ENCODE assay signal across 1 cellular context in the genomic region with DNA sequence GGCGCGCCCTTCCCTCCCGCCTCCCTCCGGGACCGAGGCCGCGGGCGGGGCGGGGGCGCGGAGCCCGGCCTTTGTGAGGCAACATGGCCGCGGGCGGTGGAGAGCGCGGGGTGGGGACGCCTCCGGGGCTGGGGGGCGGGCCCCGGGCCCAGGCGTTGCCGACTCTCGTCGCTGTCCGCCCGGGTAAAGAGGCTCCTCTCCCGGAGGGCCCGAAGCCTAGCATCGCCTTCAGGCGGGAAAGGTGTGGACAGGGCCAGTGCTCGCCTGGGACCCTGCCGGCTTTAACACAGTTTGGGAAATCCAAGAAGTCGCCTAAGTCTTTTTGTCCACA.
TF ChIP-seq lines count a peak whose summit lies in the region.

No MANE protein-coding gene starts in this region.

TF ChIP-seq in GM12878, 131 proteins besides CTCF, POLR2A, EP300 and RAD21:
- TF ChIP-seq JUND (IDR thresholded peaks at IDR 0.05; ENCODE audit: low read depth, low read length) (no peak), NR2C1 (IDR thresholded peaks at IDR 0.05) (no peak), ASH2L (IDR thresholded peaks at IDR 0.05; ENCODE audit: borderline replicate concordance, low read depth) (peak; percentile 17; the same call in 1 of the 2 replicates), NBN (IDR thresholded peaks at IDR 0.05) (no peak), GATAD2B (conservative IDR thresholded peaks at IDR 0.05; ENCODE audit: low read depth) (no peak), YBX1 (IDR thresholded peaks at IDR 0.05) (no peak), NRF1 (conservative IDR thresholded peaks at IDR 0.05; ENCODE audit: low read depth, low read length) (no peak), PAX5 (IDR thresholded peaks at IDR 0.05; ENCODE audit: borderline replicate concordance, low read depth, low read length) (no peak), GABPA (IDR thresholded peaks at IDR 0.05; ENCODE audit: low read depth) (no peak), SIN3A (IDR thresholded peaks at IDR 0.05; ENCODE audit: low read depth, low read length) (0 out of 2 replicates have a peak, but pooled peaks have one; percentile 35), EGR1 (IDR thresholded peaks at IDR 0.05; ENCODE audit: borderline replicate concordance in 1 of 2, low read depth in 2 of 2, low read length in 2 of 2) (peak in 1 of 2 experiments; percentile 49; a peak in 1 of 3 replicates), IKZF1 (conservative IDR thresholded peaks at IDR 0.05) (no peak), YY1 (IDR thresholded peaks at IDR 0.05; ENCODE audit: low read depth, low read length) (peak; percentile 90), SREBF2 (IDR thresholded peaks at IDR 0.05; ENCODE audit: low read length) (no peak), MEF2A (IDR thresholded peaks at IDR 0.05; ENCODE audit: insufficient read depth, low read depth, low read length) (no peak), LARP7 (IDR thresholded peaks at IDR 0.05) (no peak), JUNB (IDR thresholded peaks at IDR 0.05) (no peak)
- TF ChIP-seq, protein P1, sequence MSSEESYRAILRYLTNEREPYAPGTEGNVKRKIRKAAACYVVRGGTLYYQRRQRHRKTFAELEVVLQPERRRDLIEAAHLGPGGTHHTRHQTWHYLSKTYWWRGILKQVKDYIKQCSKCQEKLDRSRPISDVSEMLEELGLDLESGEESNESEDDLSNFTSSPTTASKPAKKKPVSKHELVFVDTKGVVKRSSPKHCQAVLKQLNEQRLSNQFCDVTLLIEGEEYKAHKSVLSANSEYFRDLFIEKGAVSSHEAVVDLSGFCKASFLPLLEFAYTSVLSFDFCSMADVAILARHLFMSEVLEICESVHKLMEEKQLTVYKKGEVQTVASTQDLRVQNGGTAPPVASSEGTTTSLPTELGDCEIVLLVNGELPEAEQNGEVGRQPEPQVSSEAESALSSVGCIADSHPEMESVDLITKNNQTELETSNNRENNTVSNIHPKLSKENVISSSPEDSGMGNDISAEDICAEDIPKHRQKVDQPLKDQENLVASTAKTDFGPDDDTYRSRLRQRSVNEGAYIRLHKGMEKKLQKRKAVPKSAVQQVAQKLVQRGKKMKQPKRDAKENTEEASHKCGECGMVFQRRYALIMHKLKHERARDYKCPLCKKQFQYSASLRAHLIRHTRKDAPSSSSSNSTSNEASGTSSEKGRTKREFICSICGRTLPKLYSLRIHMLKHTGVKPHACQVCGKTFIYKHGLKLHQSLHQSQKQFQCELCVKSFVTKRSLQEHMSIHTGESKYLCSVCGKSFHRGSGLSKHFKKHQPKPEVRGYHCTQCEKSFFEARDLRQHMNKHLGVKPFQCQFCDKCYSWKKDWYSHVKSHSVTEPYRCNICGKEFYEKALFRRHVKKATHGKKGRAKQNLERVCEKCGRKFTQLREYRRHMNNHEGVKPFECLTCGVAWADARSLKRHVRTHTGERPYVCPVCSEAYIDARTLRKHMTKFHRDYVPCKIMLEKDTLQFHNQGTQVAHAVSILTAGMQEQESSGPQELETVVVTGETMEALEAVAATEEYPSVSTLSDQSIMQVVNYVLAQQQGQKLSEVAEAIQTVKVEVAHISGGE (CRISPR knock-in tag; IDR thresholded peaks at IDR 0.05): no peak
- TF ChIP-seq, protein P2, sequence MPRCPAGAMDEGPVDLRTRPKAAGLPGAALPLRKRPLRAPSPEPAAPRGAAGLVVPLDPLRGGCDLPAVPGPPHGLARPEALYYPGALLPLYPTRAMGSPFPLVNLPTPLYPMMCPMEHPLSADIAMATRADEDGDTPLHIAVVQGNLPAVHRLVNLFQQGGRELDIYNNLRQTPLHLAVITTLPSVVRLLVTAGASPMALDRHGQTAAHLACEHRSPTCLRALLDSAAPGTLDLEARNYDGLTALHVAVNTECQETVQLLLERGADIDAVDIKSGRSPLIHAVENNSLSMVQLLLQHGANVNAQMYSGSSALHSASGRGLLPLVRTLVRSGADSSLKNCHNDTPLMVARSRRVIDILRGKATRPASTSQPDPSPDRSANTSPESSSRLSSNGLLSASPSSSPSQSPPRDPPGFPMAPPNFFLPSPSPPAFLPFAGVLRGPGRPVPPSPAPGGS (IDR thresholded peaks at IDR 0.05; ENCODE audit: borderline replicate concordance, insufficient read depth, low read depth, low read length, poor library complexity, severe bottlenecking): no peak
- TF ChIP-seq, protein P3, sequence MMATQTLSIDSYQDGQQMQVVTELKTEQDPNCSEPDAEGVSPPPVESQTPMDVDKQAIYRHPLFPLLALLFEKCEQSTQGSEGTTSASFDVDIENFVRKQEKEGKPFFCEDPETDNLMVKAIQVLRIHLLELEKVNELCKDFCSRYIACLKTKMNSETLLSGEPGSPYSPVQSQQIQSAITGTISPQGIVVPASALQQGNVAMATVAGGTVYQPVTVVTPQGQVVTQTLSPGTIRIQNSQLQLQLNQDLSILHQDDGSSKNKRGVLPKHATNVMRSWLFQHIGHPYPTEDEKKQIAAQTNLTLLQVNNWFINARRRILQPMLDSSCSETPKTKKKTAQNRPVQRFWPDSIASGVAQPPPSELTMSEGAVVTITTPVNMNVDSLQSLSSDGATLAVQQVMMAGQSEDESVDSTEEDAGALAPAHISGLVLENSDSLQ (IDR thresholded peaks at IDR 0.05): no peak
- TF ChIP-seq, protein P4, sequence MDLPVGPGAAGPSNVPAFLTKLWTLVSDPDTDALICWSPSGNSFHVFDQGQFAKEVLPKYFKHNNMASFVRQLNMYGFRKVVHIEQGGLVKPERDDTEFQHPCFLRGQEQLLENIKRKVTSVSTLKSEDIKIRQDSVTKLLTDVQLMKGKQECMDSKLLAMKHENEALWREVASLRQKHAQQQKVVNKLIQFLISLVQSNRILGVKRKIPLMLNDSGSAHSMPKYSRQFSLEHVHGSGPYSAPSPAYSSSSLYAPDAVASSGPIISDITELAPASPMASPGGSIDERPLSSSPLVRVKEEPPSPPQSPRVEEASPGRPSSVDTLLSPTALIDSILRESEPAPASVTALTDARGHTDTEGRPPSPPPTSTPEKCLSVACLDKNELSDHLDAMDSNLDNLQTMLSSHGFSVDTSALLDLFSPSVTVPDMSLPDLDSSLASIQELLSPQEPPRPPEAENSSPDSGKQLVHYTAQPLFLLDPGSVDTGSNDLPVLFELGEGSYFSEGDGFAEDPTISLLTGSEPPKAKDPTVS (IDR thresholded peaks at IDR 0.05; ENCODE audit: low read depth, low read length): no peak
